In the genomic region with DNA sequence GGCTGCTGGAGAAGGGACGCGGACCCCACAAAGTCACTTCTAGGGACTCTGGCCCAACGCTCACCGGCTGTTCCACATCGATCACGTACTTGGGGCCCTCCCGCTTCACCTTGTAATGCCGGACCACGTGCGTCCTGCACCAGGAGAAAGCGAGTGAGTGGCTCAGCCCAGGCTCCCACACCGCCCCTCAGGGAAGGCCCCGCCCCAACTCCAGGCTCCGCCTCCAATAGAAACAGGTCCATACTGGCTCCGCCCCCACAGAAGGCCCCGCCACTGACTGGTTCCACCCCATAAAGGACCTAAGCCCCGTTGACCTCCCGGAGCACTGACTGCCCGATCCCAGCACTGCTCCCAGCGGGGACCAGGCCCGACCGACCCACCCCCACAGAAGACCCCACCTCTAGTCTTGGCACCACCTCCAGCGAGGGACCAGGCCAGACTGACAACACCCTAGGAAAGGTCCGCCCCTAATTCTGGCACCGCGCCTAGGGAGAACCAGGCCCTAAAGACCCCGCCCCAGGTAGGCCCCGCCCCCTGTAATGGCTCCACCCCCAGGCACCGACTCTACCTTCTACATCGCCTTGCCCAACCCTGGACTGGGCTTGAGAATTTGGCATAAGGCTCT, we compare ENCODE assay signal across 7 cellular contexts.
DNase-seq lines count a peak whose midpoint lies in the region; ATAC-seq and TF ChIP-seq lines count a peak whose summit lies in the region.

No MANE protein-coding gene starts in this region.

- H3K27ac ChIP-seq in iPS-18a (ENCODE audit: low read length) = no peak overlapping the region

- H3K9ac ChIP-seq in adipocyte (ENCODE audit: low read length) (no peak overlapping the region), iPS-18a (ENCODE audit: low read length) (peak overlapping the region; percentile 54)

- DNase-seq in HEK293T (ENCODE audit: extremely low spot score) = peak; percentile 86
- peak; percentile 54 for DNase-seq in T follicular helper cell (ENCODE audit: low read depth)
- peak; percentile 47 for DNase-seq in adipocyte (ENCODE audit: low read depth)
- DNase-seq in stimulated activated CD4-positive, alpha-beta T cell treated with anti-CD3 and anti-CD28 coated beads, Interleukin-12 subunit alpha, Interleukin-12 subunit beta, amount 100 ng/mL, for 4 hours = peak; percentile 74
- DNase-seq in NCI-H1105 treated with DMSO at 0.1 percent for 48 hours (lab: John Stamatoyannopoulos, UW) = no peak

- no peaks in the 10 kb centered on the region for H3K36me3 ChIP-seq in adipocyte (ENCODE audit: control insufficient read depth, insufficient read depth, low read length, severe bottlenecking)
- H3K36me3 ChIP-seq in iPS-18a (ENCODE audit: control insufficient read depth, low read depth, low read length) = no peaks in the 10 kb centered on the region

- H3K9me3 ChIP-seq in adipocyte (ENCODE audit: control insufficient read depth, low read length) (no peaks in the 10 kb centered on the region), iPS-18a (ENCODE audit: control insufficient read depth, low read depth, low read length) (no peaks in the 10 kb centered on the region)

- H3K4me3 ChIP-seq in adipocyte (ENCODE audit: low read length) = no peak overlapping the region
- peak overlapping the region; percentile 61 for H3K4me3 ChIP-seq in iPS-18a (ENCODE audit: low read length)

- ATAC-seq in GM19463 (IDR thresholded peaks at IDR 0.05; ENCODE audit: unreplicated experiment) = no peak

- H3K4me1 ChIP-seq in adipocyte (ENCODE audit: control insufficient read depth, insufficient read depth, low read length) (no peaks in the 10 kb centered on the region), iPS-18a (ENCODE audit: control insufficient read depth, low read depth, low read length) (peaks cover 3% of the 10 kb centered on the region)

- H3K27me3 ChIP-seq in adipocyte (replicated peaks; ENCODE audit: control insufficient read depth, insufficient read depth, low read length) (peaks cover 24% of the 10 kb centered on the region), iPS-18a (ENCODE audit: control insufficient read depth, insufficient read depth, low read length) (no peaks in the 10 kb centered on the region)

- CTCF ChIA-PET in HEK293T (lab: Yijun Ruan, JAX) = interaction anchor here (1.0 to 1.1 kb wide), 2 partner anchors 25 to 60 kb away, joined by 3 read pairs; no protein-coding TSS in a partner anchor

- POLR2A ChIA-PET in HEK293T (lab: Yijun Ruan, JAX) = interaction anchor here (1.0 kb wide), 1 partner anchor 16 kb away, joined by 6 read pairs; a partner anchor contains a TSS

TF ChIP-seq in HEK293T, 16 proteins besides CTCF, POLR2A, EP300 and RAD21:
- TF ChIP-seq BHLHE40 (IDR thresholded peaks at IDR 0.05; ENCODE audit: borderline replicate concordance) = no peak
- no peak for TF ChIP-seq FOXK2 (IDR thresholded peaks at IDR 0.05)
- TF ChIP-seq FOXA1 (IDR thresholded peaks at IDR 0.05) = no peak
- no peak for TF ChIP-seq LEF1 (IDR thresholded peaks at IDR 0.05; ENCODE audit: borderline replicate concordance)
- TF ChIP-seq ZNF384 (IDR thresholded peaks at IDR 0.05) = no peak
- TF ChIP-seq NFRKB (IDR thresholded peaks at IDR 0.05) = no peak
- no peak for TF ChIP-seq CTBP1 (IDR thresholded peaks at IDR 0.05; ENCODE audit: borderline replicate concordance)
- no peak for TF ChIP-seq SUZ12 (IDR thresholded peaks at IDR 0.05)
- no peak for TF ChIP-seq HDGF (IDR thresholded peaks at IDR 0.05; ENCODE audit: borderline replicate concordance)
- TF ChIP-seq, protein P1, sequence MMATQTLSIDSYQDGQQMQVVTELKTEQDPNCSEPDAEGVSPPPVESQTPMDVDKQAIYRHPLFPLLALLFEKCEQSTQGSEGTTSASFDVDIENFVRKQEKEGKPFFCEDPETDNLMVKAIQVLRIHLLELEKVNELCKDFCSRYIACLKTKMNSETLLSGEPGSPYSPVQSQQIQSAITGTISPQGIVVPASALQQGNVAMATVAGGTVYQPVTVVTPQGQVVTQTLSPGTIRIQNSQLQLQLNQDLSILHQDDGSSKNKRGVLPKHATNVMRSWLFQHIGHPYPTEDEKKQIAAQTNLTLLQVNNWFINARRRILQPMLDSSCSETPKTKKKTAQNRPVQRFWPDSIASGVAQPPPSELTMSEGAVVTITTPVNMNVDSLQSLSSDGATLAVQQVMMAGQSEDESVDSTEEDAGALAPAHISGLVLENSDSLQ (IDR thresholded peaks at IDR 0.05) = no peak
- no peak for TF ChIP-seq TARDBP (IDR thresholded peaks at IDR 0.05)
- no peak; the same call in 1 of the 2 replicates for TF ChIP-seq L3MBTL2 (conservative IDR thresholded peaks at IDR 0.05)
- no peak for TF ChIP-seq SP1 (IDR thresholded peaks at IDR 0.05)
- no peak for TF ChIP-seq ARNT (IDR thresholded peaks at IDR 0.05)
- TF ChIP-seq FOXM1 (IDR thresholded peaks at IDR 0.05; ENCODE audit: borderline replicate concordance) = no peak
- TF ChIP-seq ELF4 (IDR thresholded peaks at IDR 0.05) = no peak
